18 cellular contexts compared by ENCODE assay signal in genomic region chr15:92037446-92037845, GRCh38.
DNase-seq lines count a peak whose midpoint lies in the region; TF ChIP-seq lines count a peak whose summit lies in the region.
"Had no signal": no experiment of that assay in that cellular context is flagged by ENCODE, and none has a peak within 500 bp of the region (broad histone marks: within the 10 kb centered on the region; RNA-seq: fewer than 3 reads in every experiment).

No MANE protein-coding gene starts in this region.

- H2AFZ ChIP-seq in Loucy (ENCODE audit: low read length) = no peak overlapping the region

- H3K27me3 Mint-ChIP-seq in endothelial cell (ENCODE audit: unreplicated experiment) = peaks cover 15% of the 10 kb centered on the region
- H3K27me3 Mint-ChIP-seq: CD4-positive, alpha-beta T cell; CD8-positive, alpha-beta memory T cell had no signal

- no peak overlapping the region for H3K4me3 Mint-ChIP-seq in endothelial cell (ENCODE audit: unreplicated experiment)
- H3K4me3 Mint-ChIP-seq: CD14-positive monocyte; CD4-positive, alpha-beta T cell; CD8-positive, alpha-beta memory T cell had no signal

- H3F3A ChIP-seq in Loucy (ENCODE audit: low read depth) = no peaks in the 10 kb centered on the region

- H3K27ac Mint-ChIP-seq in endothelial cell (ENCODE audit: unreplicated experiment) = no peak overlapping the region
- H3K27ac Mint-ChIP-seq: CD14-positive monocyte; CD4-positive, alpha-beta T cell had no signal

- peaks cover 22% of the 10 kb centered on the region for H3K4me1 ChIP-seq in Loucy (ENCODE audit: insufficient read depth, low read length, poor library complexity, severe bottlenecking)
- H3K4me1 ChIP-seq: BE2C had no signal

- peak overlapping the region; percentile 13 for H3K4me2 ChIP-seq in Loucy (ENCODE audit: low read depth, low read length, poor library complexity, severe bottlenecking)
- H3K4me2 ChIP-seq: BLaER1 treated with 17β-estradiol and CSF1 and Interleukin-3, amounts not matched to agents 10 nM and 100 nM had no signal

- H3K9me2 ChIP-seq in Loucy (replicated peaks; ENCODE audit: low read depth, low read length) = no peaks in the 10 kb centered on the region

- no peak for TF ChIP-seq CTCF in Loucy (conservative IDR thresholded peaks at IDR 0.05; ENCODE audit: low read length)
- no peak for TF ChIP-seq CTCF in endothelial cell (IDR thresholded peaks at IDR 0.05; ENCODE audit: unreplicated experiment)

- H4K20me1 ChIP-seq in Loucy (ENCODE audit: insufficient read depth, low read length, poor library complexity, severe bottlenecking) = no peaks in the 10 kb centered on the region

- no peaks in the 10 kb centered on the region for H3K9me3 ChIP-seq in Loucy (ENCODE audit: insufficient read depth, low read depth, low read length)
- H3K9me3 ChIP-seq: BE2C had no signal

- peaks cover 12% of the 10 kb centered on the region for H3K4me1 Mint-ChIP-seq in endothelial cell (ENCODE audit: unreplicated experiment)

- H3K27me3 ChIP-seq in Loucy (ENCODE audit: insufficient read depth, low read length, poor library complexity, severe bottlenecking) = no peaks in the 10 kb centered on the region
- H3K27me3 ChIP-seq: BE2C; BLaER1 treated with 17β-estradiol and CSF1 and Interleukin-3, amounts not matched to agents 10 nM and 100 nM had no signal

- peak; percentile 9 for DNase-seq in GDM1 (lab: John Stamatoyannopoulos, UW)
- DNase-seq in dedifferentiated amniotic fluid mesenchymal stem cell (ENCODE audit: extremely low spot score) = peak; percentile 33
- no peak for DNase-seq in kidney tubule cell (ENCODE audit: low spot score)
- DNase-seq in endothelial cell (ENCODE audit: low spot score) = no peak
- DNase-seq in AG20443 (ENCODE audit: low spot score) = no peak
- DNase-seq: AML-193; BE2C; CD4-positive, alpha-beta T cell; CD8-positive, alpha-beta memory T cell; DMS 273 treated with DMSO at 0.1 percent for 48 hours; DMS79; EL; GF-D8; GOT3; HCEC 1CT had no signal

- H3K4me3 ChIP-seq in Loucy (ENCODE audit: low read length, poor library complexity, severe bottlenecking) = no peak overlapping the region
- H3K4me3 ChIP-seq: BLaER1 treated with 17β-estradiol and CSF1 and Interleukin-3, amounts not matched to agents 10 nM and 100 nM had no signal

- no peaks in the 10 kb centered on the region for H3K79me2 ChIP-seq in Loucy (ENCODE audit: insufficient read depth, low read length)

- no peak overlapping the region for H3K9ac ChIP-seq in Loucy (ENCODE audit: low read depth, low read length, poor library complexity, severe bottlenecking)
- H3K9ac ChIP-seq: BLaER1 treated with 17β-estradiol and CSF1 and Interleukin-3, amounts not matched to agents 10 nM and 100 nM had no signal

- peaks cover 8% of the 10 kb centered on the region for H3K36me3 Mint-ChIP-seq in endothelial cell (ENCODE audit: low read depth, unreplicated experiment)
- H3K36me3 Mint-ChIP-seq: CD8-positive, alpha-beta memory T cell had no signal

- peaks cover 5% of the 10 kb centered on the region for H3K9me3 Mint-ChIP-seq in endothelial cell (ENCODE audit: unreplicated experiment)
- H3K9me3 Mint-ChIP-seq: CD14-positive monocyte had no signal

- H3K36me3 ChIP-seq in Loucy (ENCODE audit: insufficient read depth, low read length) = no peaks in the 10 kb centered on the region
- H3K36me3 ChIP-seq: BE2C had no signal

Comparison
In these comparisons a context has a peak if more than half of its experiments do, and no peak if none do; other contexts are left out.
1. DNase-seq: peak in GDM1 (single experiment) and dedifferentiated amniotic fluid mesenchymal stem cell (single experiment); none in kidney tubule cell (single experiment), endothelial cell (single experiment) and AG20443 (single experiment).